In the genomic region with DNA sequence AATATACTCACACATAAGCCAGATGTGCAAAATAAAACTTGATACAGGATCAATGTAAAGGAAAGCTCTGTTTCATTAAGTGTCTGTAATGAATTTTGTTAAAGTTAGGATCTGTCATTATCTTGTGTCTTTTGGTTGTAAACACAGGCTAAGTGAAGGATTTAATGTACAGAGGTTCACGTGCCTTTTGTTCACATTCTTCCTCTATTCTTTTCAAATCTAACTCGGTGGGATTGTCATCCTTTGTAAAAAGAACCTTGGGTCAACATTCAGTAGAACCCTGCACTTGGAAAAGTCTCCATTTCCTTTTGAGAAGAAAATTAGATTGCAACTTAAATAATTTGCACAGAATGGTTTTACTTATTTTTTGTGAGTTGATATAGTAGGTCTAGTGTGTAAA, we compare ENCODE assay signal across 17 cellular contexts. TPM values are rescaled to one million over a fixed set of nuclear protein-coding genes. Genes with fewer than 3 reads are reported as not detected.
DNase-seq lines count a peak whose midpoint lies in the region; ATAC-seq, FAIRE-seq and TF ChIP-seq lines count a peak whose summit lies in the region.
"Had no signal": no experiment of that assay in that cellular context is flagged by ENCODE, and none has a peak within 500 bp of the region (broad histone marks: within the 10 kb centered on the region; RNA-seq: fewer than 3 reads in every experiment).

No MANE protein-coding gene starts in this region.

- H2AFZ ChIP-seq in GM23338 (no peak overlapping the region), GM12878 (ENCODE audit: control insufficient read depth, low read depth, low read length) (no peak overlapping the region)

- H3K4me3 Mint-ChIP-seq in GM23338 (no peak overlapping the region), endothelial cell (ENCODE audit: unreplicated experiment) (no peak overlapping the region)
- H3K4me3 Mint-ChIP-seq: CD14-positive monocyte; CD8-positive, alpha-beta T cell had no signal

- TF ChIP-seq EP300 in GM12878 (IDR thresholded peaks at IDR 0.05; ENCODE audit: borderline replicate concordance in 1 of 2, control insufficient read depth in 1 of 2, low read depth in 2 of 2, low read length in 2 of 2): no peak

- in situ Hi-C loops in GM12878 (cut with MboI): no loop called here

- H3K27me3 Mint-ChIP-seq in GM23338 (ENCODE audit: insufficient read depth, low read depth, poor library complexity) (peaks cover 9% of the 10 kb centered on the region), endothelial cell (ENCODE audit: unreplicated experiment) (peaks cover 3% of the 10 kb centered on the region)

- no peak overlapping the region for H3K4me2 ChIP-seq in GM23338
- H3K4me2 ChIP-seq in GM12878 (ENCODE audit: control insufficient read depth, insufficient read depth): no peak overlapping the region

- 0 out of 2 replicates have a peak overlapping the region, but pooled peaks have one; percentile 36 for H3K27ac Mint-ChIP-seq in GM23338
- peak overlapping the region; percentile 43 for H3K27ac Mint-ChIP-seq in endothelial cell (ENCODE audit: unreplicated experiment)
- H3K27ac Mint-ChIP-seq: CD14-positive monocyte; CD8-positive, alpha-beta T cell had no signal

- H3K27ac ChIP-seq in GM23338 (ENCODE audit: low read depth): no peak overlapping the region
- H3K27ac ChIP-seq in GM12878 (ENCODE audit: control insufficient read depth, insufficient read depth): no peak overlapping the region

- TF ChIP-seq RAD21 in GM12878 (IDR thresholded peaks at IDR 0.05; ENCODE audit: insufficient read depth, low read depth, low read length): no peak

- POLR2A ChIA-PET in GM12878 (lab: Charles Lee): no interaction called here

- WGBS in GM12878 (ENCODE audit: insufficient coverage, insufficient replicate concordance, low lambda C conversion rate, missing lambda C conversion rate): 15% methylated on average over 2 of the region's 2 CpGs

- H3K9me3 Mint-ChIP-seq in GM23338 (no peaks in the 10 kb centered on the region), endothelial cell (ENCODE audit: unreplicated experiment) (no peaks in the 10 kb centered on the region)

- no peak for TF ChIP-seq POLR2A in GM12878 (IDR thresholded peaks at IDR 0.05; ENCODE audit: low read depth, low read length)

- no peak for DNase-seq in GM23338 (ENCODE audit: low spot score)
- no peak for DNase-seq in GM12878 (ENCODE audit: low read depth, low spot score)
- no peak for DNase-seq in endothelial cell (ENCODE audit: low spot score)
- DNase-seq in BE2C: no peak
- no peak for DNase-seq in cardiac septum (ENCODE audit: low spot score)
- DNase-seq in NCI-H510A treated with DMSO at 0.1 percent for 48 hours (lab: John Stamatoyannopoulos, UW): no peak
- DNase-seq: CD8-positive, alpha-beta T cell; COR-L47; GOT3; KBM-7 had no signal

- H3K36me3 ChIP-seq in GM23338 (ENCODE audit: insufficient read depth) (no peaks in the 10 kb centered on the region), GM12878 (ENCODE audit: control insufficient read depth in 2 of 2, insufficient read depth in 2 of 2, low read length in 1 of 2) (no peaks in the 10 kb centered on the region), BE2C (no peaks in the 10 kb centered on the region)
- H3K36me3 ChIP-seq: HAP-1 had no signal

- no peaks in the 10 kb centered on the region for H3K27me3 ChIP-seq in GM23338 (ENCODE audit: insufficient read depth)
- H3K27me3 ChIP-seq in GM12878 (replicated peaks in 1 of 2; ENCODE audit: control insufficient read depth in 2 of 2, insufficient read depth in 2 of 2, low read length in 1 of 2): peaks cover 0 to 3% of the 10 kb centered on the region in 2 experiments; a peak in 2 of 4 replicates
- H3K27me3 ChIP-seq in BE2C: no peaks in the 10 kb centered on the region

- BruUV-seq in GM12878 (replicated peaks; lab: Mats Ljungman, UMichigan): no TSS peak

- H3K9me3 ChIP-seq in GM12878 (replicated peaks; ENCODE audit: control insufficient read depth, insufficient read depth, low read length) (no peaks in the 10 kb centered on the region), BE2C (no peaks in the 10 kb centered on the region)
- H3K9me3 ChIP-seq: HAP-1 had no signal

- CTCF ChIA-PET in GM12878 (lab: Yijun Ruan, JAX): interaction anchor here (2.0 kb wide), 1 partner anchor 10 kb away, joined by 4 read pairs; no protein-coding TSS in a partner anchor

- FAIRE-seq in GM12878 (lab: Jason Lieb, UNC): peak; percentile 56
- FAIRE-seq: GM12891, HTR-8/SVneo had no signal

- H3K79me2 ChIP-seq in GM23338 (replicated peaks; ENCODE audit: insufficient read depth): peaks cover 47% of the 10 kb centered on the region
- H3K79me2 ChIP-seq in GM12878 (ENCODE audit: control insufficient read depth, insufficient read depth, low read length): no peaks in the 10 kb centered on the region

- H3K4me1 ChIP-seq in GM23338 (ENCODE audit: insufficient read depth) (peaks cover 42% of the 10 kb centered on the region), GM12878 (ENCODE audit: control insufficient read depth, insufficient read depth, low read length) (no peaks in the 10 kb centered on the region), BE2C (peaks cover 7% of the 10 kb centered on the region)

- intact Hi-C loops in GM12878 (cut with micrococcal nuclease; ENCODE audit: unreplicated experiment) (no loop called here), cardiac septum (cut with DNase I) (no loop called here)

- no peak overlapping the region for H3K9ac ChIP-seq in GM12878 (ENCODE audit: control insufficient read depth, insufficient read depth, low read length)

- H3K36me3 Mint-ChIP-seq in GM23338 (ENCODE audit: low read depth): no peaks in the 10 kb centered on the region; the same call in 2 of the 3 replicates
- no peaks in the 10 kb centered on the region for H3K36me3 Mint-ChIP-seq in endothelial cell (ENCODE audit: low read depth, unreplicated experiment)
- H3K36me3 Mint-ChIP-seq: CD8-positive, alpha-beta T cell had no signal

- H3K4me3 ChIP-seq in GM23338: no peak overlapping the region
- no peak overlapping the region for H3K4me3 ChIP-seq in GM12878
- no peak overlapping the region for H3K4me3 ChIP-seq in BE2C (ENCODE audit: low read depth, low read length)
- H3K4me3 ChIP-seq: HAP-1 had no signal

- H3K4me1 Mint-ChIP-seq in GM23338 (peaks cover 45% of the 10 kb centered on the region), endothelial cell (ENCODE audit: unreplicated experiment) (peaks cover 18% of the 10 kb centered on the region)

- SMC1A ChIA-PET in GM12878 (lab: Charles Lee; ENCODE audit: uncharacterized antibody, unreplicated experiment): interaction anchor here (0.7 to 1.0 kb wide), 2 partner anchors 15 to 130 kb away, joined by 3 to 5 read pairs; no protein-coding TSS in a partner anchor

- RAD21 ChIA-PET in GM12878 (lab: Charles Lee; ENCODE audit: unreplicated experiment): no interaction called here

- no peak for TF ChIP-seq CTCF in GM23338 (conservative IDR thresholded peaks at IDR 0.05; ENCODE audit: low read depth in 2 of 2)
- no peak for TF ChIP-seq CTCF in GM12878 (IDR thresholded peaks at IDR 0.05 in 2 of 3, conservative IDR thresholded peaks at IDR 0.05 in 1 of 3; ENCODE audit: control insufficient read depth in 2 of 3, extremely low read depth in 1 of 3, insufficient read depth in 1 of 3, low read depth in 3 of 3, low read length in 3 of 3)
- no peak for TF ChIP-seq CTCF in endothelial cell (IDR thresholded peaks at IDR 0.05; ENCODE audit: unreplicated experiment)
- no peak for TF ChIP-seq CTCF in BE2C (IDR thresholded peaks at IDR 0.05; ENCODE audit: low read depth, low read length)

- H3F3A ChIP-seq in GM23338 (replicated peaks; ENCODE audit: low read depth): no peaks in the 10 kb centered on the region; the same call in 1 of the 2 replicates

- H4K20me1 ChIP-seq in GM23338 (replicated peaks; ENCODE audit: insufficient read depth) (no peaks in the 10 kb centered on the region), GM12878 (ENCODE audit: control insufficient read depth, insufficient read depth) (no peaks in the 10 kb centered on the region)

- H3K9me2 ChIP-seq in GM23338 (ENCODE audit: insufficient read depth): no peaks in the 10 kb centered on the region

- ATAC-seq in GM23338 (no peak), GM12878 (no peak), GM19455 (IDR thresholded peaks at IDR 0.05; ENCODE audit: unreplicated experiment) (no peak)
- ATAC-seq: CD8-positive, alpha-beta T cell had no signal

TF ChIP-seq in GM23338, 12 proteins besides CTCF, POLR2A, EP300 and RAD21 (continues in another document):
- no peak for TF ChIP-seq ZNF114 (CRISPR knock-in tag; IDR thresholded peaks at IDR 0.05)
- TF ChIP-seq POLR2AphosphoS5 (IDR thresholded peaks at IDR 0.05; ENCODE audit: low read depth): no peak

TF ChIP-seq in GM12878, 131 proteins besides CTCF, POLR2A, EP300 and RAD21 (continues in another document):
- TF ChIP-seq CHD1 (IDR thresholded peaks at IDR 0.05; ENCODE audit: low read depth, low read length) (no peak), NR2C2 (IDR thresholded peaks at IDR 0.05; ENCODE audit: borderline replicate concordance, control insufficient read depth, insufficient read length, low read depth) (no peak), ZZZ3 (IDR thresholded peaks at IDR 0.05; ENCODE audit: control insufficient read depth, insufficient read length, low read depth) (no peak), RUNX3 (IDR thresholded peaks at IDR 0.05; ENCODE audit: low read length) (no peak)

RNA-seq across cellular contexts. Expression of gene LIN28B, which starts 7.7 kb away (rescaled TPM):
- total RNA-seq in GM23338 (2014; rRNA removed; shearing (Covaris generic)): 96.4 and 99.2 TPM in 2 replicates
- polyA plus RNA-seq in GM23338 (2016; fragmentation: Nextera tagmentation; extraction: Ambion mirVana) (28.9 and 35.3 TPM in 2 replicates), GM12878 (2011; rRNA removed) (2.4 and 3.7 TPM in 2 replicates), GM12878 (2014; fragmentation: Illumina TruSeq; extraction: Trizol) (0.01 TPM in 1 of 2 replicates, not detected in the other), GM12878 (2014; fragmentation: Nextera tagmentation; extraction: Ambion mirVana) (not detected), GM12878 (2014; rRNA removed) (not detected in 2 replicates), GM12878 (2016; fragmentation: Nextera tagmentation; extraction: Ambion mirVana) (under 1 TPM in 1 of 2 experiments, not detected in 1; 0.05 TPM)
- total RNA-seq in GM12878 (2013; cell fraction: nucleolus; rRNA removed): 23.2 and 24.5 TPM in 2 replicates
- total RNA-seq in GM12878 (2014; rRNA removed) (0.11 TPM in 1 of 2 replicates, not detected in the other), GM12878 (2014; rRNA removed; fragmentation: Illumina TruSeq; extraction: Trizol) (not detected in 2 replicates), GM12878 (2021) (0.05 and 0.13 TPM in 2 replicates), endothelial cell (ENCODE audit: unreplicated experiment) (36.9 TPM), cardiac septum (not detected)
- polyA plus RNA-seq in GM12878 (2011; ENCODE audit: low read depth): not detected
- 0.89 and 0.91 TPM in 2 replicates for polyA plus RNA-seq in GM12878 (2011; cell fraction: cytosol; rRNA removed)
- 0.83 and 0.90 TPM in 2 replicates for polyA plus RNA-seq in GM12878 (2011; cell fraction: nucleus; rRNA removed)
- polyA plus RNA-seq in GM12878 (2012): not detected in 2 replicates
- polyA minus RNA-seq in GM12878 (2011; rRNA and poly(A)+ RNA removed): 1.7 and 2.8 TPM in 2 replicates
- polyA minus RNA-seq in GM12878 (2011; cell fraction: cytosol; rRNA and poly(A)+ RNA removed): 1.5 TPM in 2 replicates
- polyA minus RNA-seq in GM12878 (2011; cell fraction: nucleus; rRNA and poly(A)+ RNA removed): 0.60 and 0.77 TPM in 2 replicates
- polyA plus RNA-seq in BE2C (2012; ENCODE audit: insufficient read depth, insufficient read length, low read depth): 9.6 TPM
- total RNA-seq: CD8-positive, alpha-beta T cell had no signal
- polyA plus RNA-seq: AG04450, BJ, CD14-positive monocyte had no signal
